In genomic region chr3:149771652-149772271, GRCh38 we compare ENCODE assay signal across 2 cellular contexts.
TF ChIP-seq lines count a peak whose summit lies in the region.

No MANE protein-coding gene starts in this region.

TF ChIP-seq in SK-N-SH treated with all-trans-retinoic acid at 6 μM for 48 hours, 23 proteins besides CTCF, POLR2A, EP300 and RAD21:
- TF ChIP-seq, protein P1, sequence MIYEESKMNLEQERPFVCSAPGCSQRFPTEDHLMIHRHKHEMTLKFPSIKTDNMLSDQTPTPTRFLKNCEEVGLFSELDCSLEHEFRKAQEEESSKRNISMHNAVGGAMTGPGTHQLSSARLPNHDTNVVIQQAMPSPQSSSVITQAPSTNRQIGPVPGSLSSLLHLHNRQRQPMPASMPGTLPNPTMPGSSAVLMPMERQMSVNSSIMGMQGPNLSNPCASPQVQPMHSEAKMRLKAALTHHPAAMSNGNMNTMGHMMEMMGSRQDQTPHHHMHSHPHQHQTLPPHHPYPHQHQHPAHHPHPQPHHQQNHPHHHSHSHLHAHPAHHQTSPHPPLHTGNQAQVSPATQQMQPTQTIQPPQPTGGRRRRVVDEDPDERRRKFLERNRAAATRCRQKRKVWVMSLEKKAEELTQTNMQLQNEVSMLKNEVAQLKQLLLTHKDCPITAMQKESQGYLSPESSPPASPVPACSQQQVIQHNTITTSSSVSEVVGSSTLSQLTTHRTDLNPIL (CRISPR knock-in tag; IDR thresholded peaks at IDR 0.05; ENCODE audit: low read depth), result no peak
- TF ChIP-seq RARB (CRISPR knock-in tag; IDR thresholded peaks at IDR 0.05) (no peak), TOX (CRISPR knock-in tag; IDR thresholded peaks at IDR 0.05; ENCODE audit: borderline replicate concordance) (no peak), OSR1 (CRISPR knock-in tag; IDR thresholded peaks at IDR 0.05) (no peak), ZFP3 (CRISPR knock-in tag; IDR thresholded peaks at IDR 0.05) (no peak), ZNF70 (CRISPR knock-in tag; IDR thresholded peaks at IDR 0.05) (no peak), CSDC2 (CRISPR knock-in tag; IDR thresholded peaks at IDR 0.05) (no peak), GLIS3 (CRISPR knock-in tag; IDR thresholded peaks at IDR 0.05) (no peak), POU6F1 (CRISPR knock-in tag; IDR thresholded peaks at IDR 0.05; ENCODE audit: borderline replicate concordance, low read depth) (no peak), ZFP30 (CRISPR knock-in tag; IDR thresholded peaks at IDR 0.05) (no peak), PPARA (CRISPR knock-in tag; IDR thresholded peaks at IDR 0.05; ENCODE audit: borderline replicate concordance) (no peak), ZC3H10 (CRISPR knock-in tag; IDR thresholded peaks at IDR 0.05) (no peak), TCF4 (CRISPR knock-in tag; IDR thresholded peaks at IDR 0.05; ENCODE audit: borderline replicate concordance) (no peak)

TF ChIP-seq in HepG2, 621 proteins besides CTCF, POLR2A, EP300 and RAD21:
- TF ChIP-seq, protein P2, sequence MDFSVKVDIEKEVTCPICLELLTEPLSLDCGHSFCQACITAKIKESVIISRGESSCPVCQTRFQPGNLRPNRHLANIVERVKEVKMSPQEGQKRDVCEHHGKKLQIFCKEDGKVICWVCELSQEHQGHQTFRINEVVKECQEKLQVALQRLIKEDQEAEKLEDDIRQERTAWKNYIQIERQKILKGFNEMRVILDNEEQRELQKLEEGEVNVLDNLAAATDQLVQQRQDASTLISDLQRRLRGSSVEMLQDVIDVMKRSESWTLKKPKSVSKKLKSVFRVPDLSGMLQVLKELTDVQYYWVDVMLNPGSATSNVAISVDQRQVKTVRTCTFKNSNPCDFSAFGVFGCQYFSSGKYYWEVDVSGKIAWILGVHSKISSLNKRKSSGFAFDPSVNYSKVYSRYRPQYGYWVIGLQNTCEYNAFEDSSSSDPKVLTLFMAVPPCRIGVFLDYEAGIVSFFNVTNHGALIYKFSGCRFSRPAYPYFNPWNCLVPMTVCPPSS (IDR thresholded peaks at IDR 0.05), result no peak
- TF ChIP-seq SIN3A (IDR thresholded peaks at IDR 0.05; ENCODE audit: borderline replicate concordance, low read depth, low read length), result no peak
- TF ChIP-seq SMC3 (IDR thresholded peaks at IDR 0.05; ENCODE audit: low read length), result peak; percentile 74
- TF ChIP-seq ZNF225 (CRISPR knock-in tag; IDR thresholded peaks at IDR 0.05), result no peak
- TF ChIP-seq SRF (IDR thresholded peaks at IDR 0.05; ENCODE audit: low read depth, low read length), result peak; percentile 21; the same call in 1 of the 2 replicates
- no peak for TF ChIP-seq ZNF761 (CRISPR knock-in tag; conservative IDR thresholded peaks at IDR 0.05)
- no peak for TF ChIP-seq KDM4B (CRISPR knock-in tag; IDR thresholded peaks at IDR 0.05)
- no peak for TF ChIP-seq SOX13 (IDR thresholded peaks at IDR 0.05)
- no peak for TF ChIP-seq SOX13 (CRISPR knock-in tag; conservative IDR thresholded peaks at IDR 0.05 in 1 of 2, IDR thresholded peaks at IDR 0.05 in 1 of 2)
- TF ChIP-seq, protein P3, sequence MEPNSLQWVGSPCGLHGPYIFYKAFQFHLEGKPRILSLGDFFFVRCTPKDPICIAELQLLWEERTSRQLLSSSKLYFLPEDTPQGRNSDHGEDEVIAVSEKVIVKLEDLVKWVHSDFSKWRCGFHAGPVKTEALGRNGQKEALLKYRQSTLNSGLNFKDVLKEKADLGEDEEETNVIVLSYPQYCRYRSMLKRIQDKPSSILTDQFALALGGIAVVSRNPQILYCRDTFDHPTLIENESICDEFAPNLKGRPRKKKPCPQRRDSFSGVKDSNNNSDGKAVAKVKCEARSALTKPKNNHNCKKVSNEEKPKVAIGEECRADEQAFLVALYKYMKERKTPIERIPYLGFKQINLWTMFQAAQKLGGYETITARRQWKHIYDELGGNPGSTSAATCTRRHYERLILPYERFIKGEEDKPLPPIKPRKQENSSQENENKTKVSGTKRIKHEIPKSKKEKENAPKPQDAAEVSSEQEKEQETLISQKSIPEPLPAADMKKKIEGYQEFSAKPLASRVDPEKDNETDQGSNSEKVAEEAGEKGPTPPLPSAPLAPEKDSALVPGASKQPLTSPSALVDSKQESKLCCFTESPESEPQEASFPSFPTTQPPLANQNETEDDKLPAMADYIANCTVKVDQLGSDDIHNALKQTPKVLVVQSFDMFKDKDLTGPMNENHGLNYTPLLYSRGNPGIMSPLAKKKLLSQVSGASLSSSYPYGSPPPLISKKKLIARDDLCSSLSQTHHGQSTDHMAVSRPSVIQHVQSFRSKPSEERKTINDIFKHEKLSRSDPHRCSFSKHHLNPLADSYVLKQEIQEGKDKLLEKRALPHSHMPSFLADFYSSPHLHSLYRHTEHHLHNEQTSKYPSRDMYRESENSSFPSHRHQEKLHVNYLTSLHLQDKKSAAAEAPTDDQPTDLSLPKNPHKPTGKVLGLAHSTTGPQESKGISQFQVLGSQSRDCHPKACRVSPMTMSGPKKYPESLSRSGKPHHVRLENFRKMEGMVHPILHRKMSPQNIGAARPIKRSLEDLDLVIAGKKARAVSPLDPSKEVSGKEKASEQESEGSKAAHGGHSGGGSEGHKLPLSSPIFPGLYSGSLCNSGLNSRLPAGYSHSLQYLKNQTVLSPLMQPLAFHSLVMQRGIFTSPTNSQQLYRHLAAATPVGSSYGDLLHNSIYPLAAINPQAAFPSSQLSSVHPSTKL (CRISPR knock-in tag; IDR thresholded peaks at IDR 0.05), result no peak
- TF ChIP-seq BATF2 (CRISPR knock-in tag; IDR thresholded peaks at IDR 0.05), result no peak
- TF ChIP-seq ATRX (CRISPR knock-in tag; IDR thresholded peaks at IDR 0.05; ENCODE audit: borderline replicate concordance), result no peak
- no peak for TF ChIP-seq ZNF766 (CRISPR knock-in tag; IDR thresholded peaks at IDR 0.05; ENCODE audit: borderline replicate concordance)
- TF ChIP-seq TRIM24 (CRISPR knock-in tag; IDR thresholded peaks at IDR 0.05), result no peak
- no peak for TF ChIP-seq ELF3 (CRISPR knock-in tag; IDR thresholded peaks at IDR 0.05)
- TF ChIP-seq, protein P4, sequence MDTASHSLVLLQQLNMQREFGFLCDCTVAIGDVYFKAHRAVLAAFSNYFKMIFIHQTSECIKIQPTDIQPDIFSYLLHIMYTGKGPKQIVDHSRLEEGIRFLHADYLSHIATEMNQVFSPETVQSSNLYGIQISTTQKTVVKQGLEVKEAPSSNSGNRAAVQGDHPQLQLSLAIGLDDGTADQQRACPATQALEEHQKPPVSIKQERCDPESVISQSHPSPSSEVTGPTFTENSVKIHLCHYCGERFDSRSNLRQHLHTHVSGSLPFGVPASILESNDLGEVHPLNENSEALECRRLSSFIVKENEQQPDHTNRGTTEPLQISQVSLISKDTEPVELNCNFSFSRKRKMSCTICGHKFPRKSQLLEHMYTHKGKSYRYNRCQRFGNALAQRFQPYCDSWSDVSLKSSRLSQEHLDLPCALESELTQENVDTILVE (CRISPR knock-in tag; IDR thresholded peaks at IDR 0.05), result no peak
- no peak for TF ChIP-seq TAF1 (CRISPR knock-in tag; IDR thresholded peaks at IDR 0.05)
- peak; percentile 73 for TF ChIP-seq STAG1 (CRISPR knock-in tag; IDR thresholded peaks at IDR 0.05)
- no peak for TF ChIP-seq CEBPG (CRISPR knock-in tag; IDR thresholded peaks at IDR 0.05)
- TF ChIP-seq, protein P5, sequence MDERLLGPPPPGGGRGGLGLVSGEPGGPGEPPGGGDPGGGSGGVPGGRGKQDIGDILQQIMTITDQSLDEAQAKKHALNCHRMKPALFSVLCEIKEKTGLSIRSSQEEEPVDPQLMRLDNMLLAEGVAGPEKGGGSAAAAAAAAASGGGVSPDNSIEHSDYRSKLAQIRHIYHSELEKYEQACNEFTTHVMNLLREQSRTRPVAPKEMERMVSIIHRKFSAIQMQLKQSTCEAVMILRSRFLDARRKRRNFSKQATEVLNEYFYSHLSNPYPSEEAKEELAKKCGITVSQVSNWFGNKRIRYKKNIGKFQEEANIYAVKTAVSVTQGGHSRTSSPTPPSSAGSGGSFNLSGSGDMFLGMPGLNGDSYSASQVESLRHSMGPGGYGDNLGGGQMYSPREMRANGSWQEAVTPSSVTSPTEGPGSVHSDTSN (CRISPR knock-in tag; IDR thresholded peaks at IDR 0.05), result 0 out of 2 replicates have a peak, but pooled peaks have one; percentile 39
- no peak for TF ChIP-seq ZNF12 (CRISPR knock-in tag; IDR thresholded peaks at IDR 0.05)
